In genomic region chr21:41771625-41771945, GRCh38 we compare ENCODE assay signal across 18 cellular contexts. TPM values are rescaled to one million over a fixed set of nuclear protein-coding genes. Genes with fewer than 3 reads are reported as not detected.
DNase-seq lines count a peak whose midpoint lies in the region; ATAC-seq and TF ChIP-seq lines count a peak whose summit lies in the region.
"Had no signal": no experiment of that assay in that cellular context is flagged by ENCODE, and none has a peak within 500 bp of the region (broad histone marks: within the 10 kb centered on the region; RNA-seq: fewer than 3 reads in every experiment).

No MANE protein-coding gene starts in this region.

- H4K20me1 ChIP-seq in neural progenitor cell (ENCODE audit: low read depth) = peaks cover 20% of the 10 kb centered on the region

- no peak overlapping the region for H2AFZ ChIP-seq in neural progenitor cell (replicated peaks)
- H2AFZ ChIP-seq: GM23248 had no signal

- H3K4me1 Mint-ChIP-seq in neural progenitor cell = peaks cover 46% of the 10 kb centered on the region
- H3K4me1 Mint-ChIP-seq in activated T-helper 1 cell treated with anti-CD3 and anti-CD28 coated beads, Interleukin-12 subunit alpha, Interleukin-12 subunit beta, Interleukin-2, Interleukin-4 antibody, amounts not matched to agents 30 ng/mL and 10 ng/mL and 1 ng/mL, durations not matched to agents 14 hours and 24 hours and 36 hours (ENCODE audit: low read depth) = peaks cover 23% of the 10 kb centered on the region

- no peaks in the 10 kb centered on the region for H3K9me3 ChIP-seq in neural progenitor cell (ENCODE audit: low read depth)
- H3K9me3 ChIP-seq: BE2C had no signal

- no peak for TF ChIP-seq CTCF in neural progenitor cell (IDR thresholded peaks at IDR 0.05)

- intact Hi-C loops in sciatic nerve (cut with DNase I) = no loop called here
- intact Hi-C loops in activated T-helper 1 cell treated with anti-CD3 and anti-CD28 coated beads, Interleukin-12 subunit alpha, Interleukin-12 subunit beta, Interleukin-2, Interleukin-4 antibody, amounts not matched to agents 30 ng/mL and 10 ng/mL and 1 ng/mL, durations not matched to agents 14 hours and 24 hours and 36 hours (cut with micrococcal nuclease) = no loop called here

- H3F3A ChIP-seq in neural progenitor cell (ENCODE audit: low read depth) = no peaks in the 10 kb centered on the region

- no peak overlapping the region for H3K27ac Mint-ChIP-seq in neural progenitor cell
- H3K27ac Mint-ChIP-seq in activated T-helper 1 cell treated with anti-CD3 and anti-CD28 coated beads, Interleukin-12 subunit alpha, Interleukin-12 subunit beta, Interleukin-2, Interleukin-4 antibody, amounts not matched to agents 30 ng/mL and 10 ng/mL and 1 ng/mL, durations not matched to agents 14 hours and 24 hours and 36 hours = no peak overlapping the region
- H3K27ac Mint-ChIP-seq: CD4-positive, alpha-beta memory T cell; H9 had no signal

- no peak overlapping the region for H3K4me3 Mint-ChIP-seq in neural progenitor cell
- H3K4me3 Mint-ChIP-seq in activated T-helper 1 cell treated with anti-CD3 and anti-CD28 coated beads, Interleukin-12 subunit alpha, Interleukin-12 subunit beta, Interleukin-2, Interleukin-4 antibody, amounts not matched to agents 30 ng/mL and 10 ng/mL and 1 ng/mL, durations not matched to agents 14 hours and 24 hours and 36 hours = no peak overlapping the region
- H3K4me3 Mint-ChIP-seq: CD4-positive, alpha-beta memory T cell; H9 had no signal

- H3K4me3 ChIP-seq in neural progenitor cell = no peak overlapping the region
- H3K4me3 ChIP-seq: BLaER1 treated with 17β-estradiol and CSF1 and Interleukin-3, amounts not matched to agents 10 nM and 100 nM; GM23248 had no signal

- no peak overlapping the region for H3K9ac ChIP-seq in neural progenitor cell
- H3K9ac ChIP-seq: BLaER1 treated with 17β-estradiol and CSF1 and Interleukin-3, amounts not matched to agents 10 nM and 100 nM; GM23248 had no signal

- peaks cover 44% of the 10 kb centered on the region for H3K27me3 Mint-ChIP-seq in neural progenitor cell (ENCODE audit: insufficient read depth, low read depth)
- peaks cover 55% of the 10 kb centered on the region for H3K27me3 Mint-ChIP-seq in activated T-helper 1 cell treated with anti-CD3 and anti-CD28 coated beads, Interleukin-12 subunit alpha, Interleukin-12 subunit beta, Interleukin-2, Interleukin-4 antibody, amounts not matched to agents 30 ng/mL and 10 ng/mL and 1 ng/mL, durations not matched to agents 14 hours and 24 hours and 36 hours (ENCODE audit: insufficient read depth)

- no peaks in the 10 kb centered on the region for H3K79me2 ChIP-seq in neural progenitor cell (ENCODE audit: low read depth)

- peak; percentile 57 for DNase-seq in activated effector memory CD4-positive, alpha-beta T cell treated with anti-CD3 and anti-CD28 coated beads, Interleukin-2, amount 50 U/mL, for 16 hours
- DNase-seq in activated effector memory CD4-positive, alpha-beta T cell treated with Interleukin-2 at 50 U/mL for 16 hours = no peak
- DNase-seq in neural progenitor cell (ENCODE audit: low spot score) (no peak), sciatic nerve (ENCODE audit: low spot score) (peak; percentile 34)
- DNase-seq in activated T-helper 1 cell treated with anti-CD3 and anti-CD28 coated beads, Interleukin-12 subunit alpha, Interleukin-12 subunit beta, Interleukin-2, Interleukin-4 antibody, amounts not matched to agents 30 ng/mL and 10 ng/mL and 1 ng/mL, durations not matched to agents 14 hours and 24 hours and 36 hours (ENCODE audit: low spot score) = no peak
- DNase-seq: AML-193; BE2C; Calu3; CD4-positive, alpha-beta memory T cell; COR-L47; DMS53; DMS79 treated with DMSO at 0.1 percent for 48 hours; GM23248; H9 had no signal

- H3K36me3 ChIP-seq in neural progenitor cell = no peaks in the 10 kb centered on the region
- H3K36me3 ChIP-seq: BE2C; BLaER1 treated with 17β-estradiol and CSF1 and Interleukin-3, amounts not matched to agents 10 nM and 100 nM had no signal

- H3K4me2 ChIP-seq in neural progenitor cell = peak overlapping the region; percentile 42
- H3K4me2 ChIP-seq: BLaER1 treated with 17β-estradiol and CSF1 and Interleukin-3, amounts not matched to agents 10 nM and 100 nM had no signal

- H3K9me3 Mint-ChIP-seq in neural progenitor cell = peaks cover 2% of the 10 kb centered on the region
- H3K9me3 Mint-ChIP-seq in activated T-helper 1 cell treated with anti-CD3 and anti-CD28 coated beads, Interleukin-12 subunit alpha, Interleukin-12 subunit beta, Interleukin-2, Interleukin-4 antibody, amounts not matched to agents 30 ng/mL and 10 ng/mL and 1 ng/mL, durations not matched to agents 14 hours and 24 hours and 36 hours = no peaks in the 10 kb centered on the region

- H3K27ac ChIP-seq in neural progenitor cell = no peak overlapping the region
- H3K27ac ChIP-seq: 22Rv1; BLaER1 treated with 17β-estradiol and CSF1 and Interleukin-3, amounts not matched to agents 10 nM and 100 nM; GM23248 had no signal

- H3K36me3 Mint-ChIP-seq in neural progenitor cell = peaks cover 2% of the 10 kb centered on the region
- H3K36me3 Mint-ChIP-seq in activated T-helper 1 cell treated with anti-CD3 and anti-CD28 coated beads, Interleukin-12 subunit alpha, Interleukin-12 subunit beta, Interleukin-2, Interleukin-4 antibody, amounts not matched to agents 30 ng/mL and 10 ng/mL and 1 ng/mL, durations not matched to agents 14 hours and 24 hours and 36 hours (ENCODE audit: low read depth) = no peaks in the 10 kb centered on the region
- H3K36me3 Mint-ChIP-seq: CD4-positive, alpha-beta memory T cell had no signal

- H3K4me1 ChIP-seq in neural progenitor cell = peaks cover 40% of the 10 kb centered on the region
- H3K4me1 ChIP-seq: BE2C had no signal

- ATAC-seq in sciatic nerve (no peak), HG03460 (IDR thresholded peaks at IDR 0.05; ENCODE audit: unreplicated experiment) (no peak)
- ATAC-seq: HCT116 had no signal

- peaks cover 64% of the 10 kb centered on the region for H3K27me3 ChIP-seq in neural progenitor cell

RNA-seq across cellular contexts. Expression of gene RIPK4, which starts 4.7 kb away (rescaled TPM):
- total RNA-seq in neural progenitor cell (ENCODE audit: low replicate concordance) = 1.3 and 2.3 TPM in 2 replicates
- 0.09 TPM for total RNA-seq in sciatic nerve
- not detected in 2 replicates for total RNA-seq in activated T-helper 1 cell treated with anti-CD3 and anti-CD28 coated beads, Interleukin-12 subunit alpha, Interleukin-12 subunit beta, Interleukin-2, Interleukin-4 antibody, amounts not matched to agents 30 ng/mL and 10 ng/mL and 1 ng/mL, durations not matched to agents 14 hours and 24 hours and 36 hours

Comparison
In these comparisons a context has a peak if more than half of its experiments do, and no peak if none do; other contexts are left out.
1. DNase-seq: peak in activated effector memory CD4-positive, alpha-beta T cell treated with anti-CD3 and anti-CD28 coated beads, Interleukin-2, amount 50 U/mL, for 16 hours (single experiment) and sciatic nerve (single experiment); none in activated effector memory CD4-positive, alpha-beta T cell treated with Interleukin-2 at 50 U/mL for 16 hours (single experiment), neural progenitor cell (single experiment) and activated T-helper 1 cell treated with anti-CD3 and anti-CD28 coated beads, Interleukin-12 subunit alpha, Interleukin-12 subunit beta, Interleukin-2, Interleukin-4 antibody, amounts not matched to agents 30 ng/mL and 10 ng/mL and 1 ng/mL, durations not matched to agents 14 hours and 24 hours and 36 hours (single experiment).